In genomic region chr7:30688718-30689221, GRCh38 we compare ENCODE assay signal across 23 cellular contexts. TPM values are rescaled to one million over a fixed set of nuclear protein-coding genes. Genes with fewer than 3 reads are reported as not detected.
DNase-seq lines count a peak whose midpoint lies in the region; ATAC-seq and TF ChIP-seq lines count a peak whose summit lies in the region.
"Had no signal": no experiment of that assay in that cellular context is flagged by ENCODE, and none has a peak within 500 bp of the region (broad histone marks: within the 10 kb centered on the region; RNA-seq: fewer than 3 reads in every experiment).

No MANE protein-coding gene starts in this region.

- no peak overlapping the region for H3K27ac ChIP-seq in A673 (ENCODE audit: low read depth, low read length, poor library complexity, severe bottlenecking)
- H3K27ac ChIP-seq: brain microvascular endothelial cell, coronary artery, testis, WERI-Rb-1 had no signal

- no peak overlapping the region for H3K4me3 ChIP-seq in A673 (ENCODE audit: low read depth, low read length, poor library complexity, severe bottlenecking)
- H3K4me3 ChIP-seq: coronary artery, testis had no signal

- DNase-seq in DMS153 treated with DMSO at 0.1 percent for 48 hours (lab: John Stamatoyannopoulos, UW; ENCODE audit: unreplicated experiment) (peak; percentile 13), M059J (ENCODE audit: low read depth) (peak; percentile 40), glomerular visceral epithelial cell (ENCODE audit: extremely low spot score) (peak; percentile 2), nephron progenitor cell (peak; percentile 56), germinal center (ENCODE audit: low spot score) (no peak), A673 (ENCODE audit: low spot score) (no peak), NCI-H187 treated with DMSO at 0.1 percent for 48 hours (lab: John Stamatoyannopoulos, UW) (no peak)
- DNase-seq: activated CD8-positive, alpha-beta T cell treated with anti-CD3 and anti-CD28 coated beads, Interleukin-2, amount 10 ng/mL, durations not matched to agents 7 days and 5 days; activated T-cell treated with anti-CD3 and anti-CD28 coated beads, Interleukin-2, amount 50 U/mL, for 72 hours; brain microvascular endothelial cell; mammary epithelial cell; NCI-H146; NCI-H510A; SHP77; stimulated activated CD4-positive, alpha-beta T cell treated with anti-CD3 and anti-CD28 coated beads, Interleukin-12 subunit alpha, Interleukin-12 subunit beta, amount 100 ng/mL, for 4 hours; testis; WERI-Rb-1 had no signal

- no peaks in the 10 kb centered on the region for H3K9me3 Mint-ChIP-seq in nephron progenitor cell
- H3K9me3 Mint-ChIP-seq: activated T-cell treated with anti-CD3 and anti-CD28 coated beads, Interleukin-2, amount 50 U/mL, for 72 hours; nephron had no signal

- no peak overlapping the region for H3K27ac Mint-ChIP-seq in nephron progenitor cell
- H3K27ac Mint-ChIP-seq: activated CD8-positive, alpha-beta T cell treated with anti-CD3 and anti-CD28 coated beads, Interleukin-2, amount 10 ng/mL, durations not matched to agents 7 days and 5 days; activated naive CD8-positive, alpha-beta T cell; activated T-cell treated with anti-CD3 and anti-CD28 coated beads, Interleukin-2, amount 50 U/mL, for 72 hours; nephron had no signal

- CTCF ChIA-PET in A673 (lab: Charles Lee): no interaction called here

- H3K36me3 ChIP-seq in A673 (ENCODE audit: insufficient read depth, low read length, poor library complexity, severe bottlenecking): no peaks in the 10 kb centered on the region
- H3K36me3 ChIP-seq: brain microvascular endothelial cell, WERI-Rb-1 had no signal

- H3K36me3 Mint-ChIP-seq in nephron progenitor cell (ENCODE audit: low read depth): no peaks in the 10 kb centered on the region
- H3K36me3 Mint-ChIP-seq: activated naive CD8-positive, alpha-beta T cell had no signal

- no peak overlapping the region for H3K4me3 Mint-ChIP-seq in nephron progenitor cell
- H3K4me3 Mint-ChIP-seq: activated CD8-positive, alpha-beta T cell treated with anti-CD3 and anti-CD28 coated beads, Interleukin-2, amount 10 ng/mL, durations not matched to agents 7 days and 5 days; activated naive CD8-positive, alpha-beta T cell; activated T-cell treated with anti-CD3 and anti-CD28 coated beads, Interleukin-2, amount 50 U/mL, for 72 hours; nephron had no signal

- peaks cover 13% of the 10 kb centered on the region for H3K27me3 ChIP-seq in A673 (replicated peaks; ENCODE audit: insufficient read depth, low read depth, low read length, poor library complexity)
- H3K27me3 ChIP-seq: testis had no signal

- intact Hi-C loops in A673 (cut with micrococcal nuclease; ENCODE audit: unreplicated experiment): no loop called here

- no TSS peak for BruUV-seq in A673 (replicated peaks; lab: Mats Ljungman, UMichigan)

- peaks cover 29% of the 10 kb centered on the region for H3K27me3 Mint-ChIP-seq in nephron progenitor cell (ENCODE audit: low read depth, poor library complexity)

- POLR2A ChIA-PET in A673 (lab: Charles Lee; ENCODE audit: low non-redundant PET): no interaction called here

- H3K4me1 Mint-ChIP-seq in nephron progenitor cell: peaks cover 16% of the 10 kb centered on the region

- no peaks in the 10 kb centered on the region for H3K4me1 ChIP-seq in A673 (ENCODE audit: insufficient read depth, low read length, poor library complexity, severe bottlenecking)
- H3K4me1 ChIP-seq: testis had no signal

- ATAC-seq in GM21825 (IDR thresholded peaks at IDR 0.05; ENCODE audit: unreplicated experiment): no peak
- ATAC-seq: activated CD8-positive, alpha-beta T cell treated with anti-CD3 and anti-CD28 coated beads, Interleukin-2, amount 10 ng/mL, durations not matched to agents 7 days and 5 days; activated T-cell treated with anti-CD3 and anti-CD28 coated beads, Interleukin-2, amount 50 U/mL, for 72 hours had no signal

- TF ChIP-seq CTCF in nephron progenitor cell (IDR thresholded peaks at IDR 0.05) (no peak), A673 (conservative IDR thresholded peaks at IDR 0.05; ENCODE audit: low read depth, low read length) (no peak)

- no peaks in the 10 kb centered on the region for H3K9me3 ChIP-seq in A673 (ENCODE audit: low read depth, low read length, poor library complexity, severe bottlenecking)
- H3K9me3 ChIP-seq: testis had no signal

RNA-seq across cellular contexts. Expression of gene CRHR2, which starts 6.5 kb away (rescaled TPM):
- not detected in 2 replicates for total RNA-seq in M059J (2014; rRNA removed; shearing (Covaris generic))
- not detected in 2 replicates for total RNA-seq in A673 (2021)
- total RNA-seq: activated CD8-positive, alpha-beta T cell treated with anti-CD3 and anti-CD28 coated beads, Interleukin-2, amount 10 ng/mL, durations not matched to agents 7 days and 5 days; activated T-cell treated with anti-CD3 and anti-CD28 coated beads, Interleukin-2, amount 50 U/mL, for 72 hours; mammary epithelial cell; pulmonary artery endothelial cell; T-helper 1 cell treated with Interleukin-12 subunit alpha and Interleukin-12 subunit beta and Interleukin-4 antibody, amounts not matched to agents 30 ng/mL and 1 ng/mL, for 36 hours had no signal

Comparison
In these comparisons a context has a peak if more than half of its experiments do, and no peak if none do; other contexts are left out.
1. DNase-seq: peak in DMS153 treated with DMSO at 0.1 percent for 48 hours (single experiment), M059J (single experiment), glomerular visceral epithelial cell (single experiment) and nephron progenitor cell (single experiment); none in germinal center (single experiment), A673 (single experiment) and NCI-H187 treated with DMSO at 0.1 percent for 48 hours (single experiment).